Comparison of ENCODE assay signal across 1 cellular context in the genomic region with DNA sequence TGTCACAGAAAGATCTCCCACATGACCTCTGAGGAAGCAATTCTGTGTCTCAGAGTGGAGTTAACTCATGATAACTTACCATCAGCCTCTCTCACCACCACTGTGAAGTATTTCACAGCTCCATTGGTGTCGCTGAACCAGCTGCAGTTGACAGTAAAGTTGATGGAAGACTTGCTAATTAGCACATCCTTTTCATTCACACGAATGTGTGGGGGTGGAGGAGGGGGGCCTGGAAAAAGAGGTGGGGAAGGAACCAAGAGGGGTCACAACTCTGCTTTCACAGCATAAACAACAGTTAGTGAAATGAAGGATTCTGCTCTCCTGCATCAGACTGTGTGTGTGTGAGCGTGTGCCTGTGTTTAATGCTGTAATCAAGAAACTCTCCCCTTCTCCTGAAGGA.
TF ChIP-seq lines count a peak whose summit lies in the region.

No MANE protein-coding gene starts in this region.

TF ChIP-seq in GM23338, 12 proteins besides CTCF, POLR2A, EP300 and RAD21 (continued from another document):
- TF ChIP-seq, protein P1, sequence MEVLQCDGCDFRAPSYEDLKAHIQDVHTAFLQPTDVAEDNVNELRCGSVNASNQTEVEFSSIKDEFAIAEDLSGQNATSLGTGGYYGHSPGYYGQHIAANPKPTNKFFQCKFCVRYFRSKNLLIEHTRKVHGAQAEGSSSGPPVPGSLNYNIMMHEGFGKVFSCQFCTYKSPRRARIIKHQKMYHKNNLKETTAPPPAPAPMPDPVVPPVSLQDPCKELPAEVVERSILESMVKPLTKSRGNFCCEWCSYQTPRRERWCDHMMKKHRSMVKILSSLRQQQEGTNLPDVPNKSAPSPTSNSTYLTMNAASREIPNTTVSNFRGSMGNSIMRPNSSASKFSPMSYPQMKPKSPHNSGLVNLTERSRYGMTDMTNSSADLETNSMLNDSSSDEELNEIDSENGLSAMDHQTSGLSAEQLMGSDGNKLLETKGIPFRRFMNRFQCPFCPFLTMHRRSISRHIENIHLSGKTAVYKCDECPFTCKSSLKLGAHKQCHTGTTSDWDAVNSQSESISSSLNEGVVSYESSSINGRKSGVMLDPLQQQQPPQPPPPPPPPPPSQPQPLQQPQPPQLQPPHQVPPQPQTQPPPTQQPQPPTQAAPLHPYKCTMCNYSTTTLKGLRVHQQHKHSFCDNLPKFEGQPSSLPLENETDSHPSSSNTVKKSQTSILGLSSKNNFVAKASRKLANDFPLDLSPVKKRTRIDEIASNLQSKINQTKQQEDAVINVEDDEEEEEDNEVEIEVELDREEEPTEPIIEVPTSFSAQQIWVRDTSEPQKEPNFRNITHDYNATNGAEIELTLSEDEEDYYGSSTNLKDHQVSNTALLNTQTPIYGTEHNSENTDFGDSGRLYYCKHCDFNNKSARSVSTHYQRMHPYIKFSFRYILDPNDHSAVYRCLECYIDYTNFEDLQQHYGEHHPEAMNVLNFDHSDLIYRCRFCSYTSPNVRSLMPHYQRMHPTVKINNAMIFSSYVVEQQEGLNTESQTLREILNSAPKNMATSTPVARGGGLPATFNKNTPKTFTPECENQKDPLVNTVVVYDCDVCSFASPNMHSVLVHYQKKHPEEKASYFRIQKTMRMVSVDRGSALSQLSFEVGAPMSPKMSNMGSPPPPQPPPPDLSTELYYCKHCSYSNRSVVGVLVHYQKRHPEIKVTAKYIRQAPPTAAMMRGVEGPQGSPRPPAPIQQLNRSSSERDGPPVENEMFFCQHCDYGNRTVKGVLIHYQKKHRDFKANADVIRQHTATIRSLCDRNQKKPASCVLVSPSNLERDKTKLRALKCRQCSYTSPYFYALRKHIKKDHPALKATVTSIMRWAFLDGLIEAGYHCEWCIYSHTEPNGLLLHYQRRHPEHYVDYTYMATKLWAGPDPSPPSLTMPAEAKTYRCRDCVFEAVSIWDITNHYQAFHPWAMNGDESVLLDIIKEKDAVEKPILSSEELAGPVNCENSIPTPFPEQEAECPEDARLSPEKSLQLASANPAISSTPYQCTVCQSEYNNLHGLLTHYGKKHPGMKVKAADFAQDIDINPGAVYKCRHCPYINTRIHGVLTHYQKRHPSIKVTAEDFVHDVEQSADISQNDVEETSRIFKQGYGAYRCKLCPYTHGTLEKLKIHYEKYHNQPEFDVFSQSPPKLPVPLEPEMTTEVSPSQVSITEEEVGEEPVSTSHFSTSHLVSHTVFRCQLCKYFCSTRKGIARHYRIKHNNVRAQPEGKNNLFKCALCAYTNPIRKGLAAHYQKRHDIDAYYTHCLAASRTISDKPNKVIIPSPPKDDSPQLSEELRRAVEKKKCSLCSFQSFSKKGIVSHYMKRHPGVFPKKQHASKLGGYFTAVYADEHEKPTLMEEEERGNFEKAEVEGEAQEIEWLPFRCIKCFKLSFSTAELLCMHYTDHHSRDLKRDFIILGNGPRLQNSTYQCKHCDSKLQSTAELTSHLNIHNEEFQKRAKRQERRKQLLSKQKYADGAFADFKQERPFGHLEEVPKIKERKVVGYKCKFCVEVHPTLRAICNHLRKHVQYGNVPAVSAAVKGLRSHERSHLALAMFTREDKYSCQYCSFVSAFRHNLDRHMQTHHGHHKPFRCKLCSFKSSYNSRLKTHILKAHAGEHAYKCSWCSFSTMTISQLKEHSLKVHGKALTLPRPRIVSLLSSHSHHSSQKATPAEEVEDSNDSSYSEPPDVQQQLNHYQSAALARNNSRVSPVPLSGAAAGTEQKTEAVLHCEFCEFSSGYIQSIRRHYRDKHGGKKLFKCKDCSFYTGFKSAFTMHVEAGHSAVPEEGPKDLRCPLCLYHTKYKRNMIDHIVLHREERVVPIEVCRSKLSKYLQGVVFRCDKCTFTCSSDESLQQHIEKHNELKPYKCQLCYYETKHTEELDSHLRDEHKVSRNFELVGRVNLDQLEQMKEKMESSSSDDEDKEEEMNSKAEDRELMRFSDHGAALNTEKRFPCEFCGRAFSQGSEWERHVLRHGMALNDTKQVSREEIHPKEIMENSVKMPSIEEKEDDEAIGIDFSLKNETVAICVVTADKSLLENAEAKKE (CRISPR knock-in tag; IDR thresholded peaks at IDR 0.05): no peak
- TF ChIP-seq EZH2 (IDR thresholded peaks at IDR 0.05; ENCODE audit: low read depth, unreplicated experiment) (no peak), ZNF114 (CRISPR knock-in tag; IDR thresholded peaks at IDR 0.05) (no peak), EZH2phosphoT487 (IDR thresholded peaks at IDR 0.05; ENCODE audit: unreplicated experiment) (no peak), JUNB (IDR thresholded peaks at IDR 0.05; ENCODE audit: unreplicated experiment) (no peak), NANOG (IDR thresholded peaks at IDR 0.05; ENCODE audit: borderline replicate concordance) (no peak), POLR2AphosphoS5 (IDR thresholded peaks at IDR 0.05; ENCODE audit: low read depth) (no peak)
- TF ChIP-seq, protein P2, sequence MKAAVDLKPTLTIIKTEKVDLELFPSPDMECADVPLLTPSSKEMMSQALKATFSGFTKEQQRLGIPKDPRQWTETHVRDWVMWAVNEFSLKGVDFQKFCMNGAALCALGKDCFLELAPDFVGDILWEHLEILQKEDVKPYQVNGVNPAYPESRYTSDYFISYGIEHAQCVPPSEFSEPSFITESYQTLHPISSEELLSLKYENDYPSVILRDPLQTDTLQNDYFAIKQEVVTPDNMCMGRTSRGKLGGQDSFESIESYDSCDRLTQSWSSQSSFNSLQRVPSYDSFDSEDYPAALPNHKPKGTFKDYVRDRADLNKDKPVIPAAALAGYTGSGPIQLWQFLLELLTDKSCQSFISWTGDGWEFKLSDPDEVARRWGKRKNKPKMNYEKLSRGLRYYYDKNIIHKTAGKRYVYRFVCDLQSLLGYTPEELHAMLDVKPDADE (IDR thresholded peaks at IDR 0.05): no peak
